1 cellular context compared by ENCODE assay signal in genomic region chr9:101165131-101165530, GRCh38.
TF ChIP-seq lines count a peak whose summit lies in the region.

No MANE protein-coding gene starts in this region.

TF ChIP-seq in HepG2, 621 proteins besides CTCF, POLR2A, EP300 and RAD21 (continued from another document):
- no peak for TF ChIP-seq BRF2 (CRISPR knock-in tag; IDR thresholded peaks at IDR 0.05)
- no peak for TF ChIP-seq MAFK (conservative IDR thresholded peaks at IDR 0.05 in 1 of 2, IDR thresholded peaks at IDR 0.05 in 1 of 2; ENCODE audit: low read length in 2 of 2)
- TF ChIP-seq HDAC6 (IDR thresholded peaks at IDR 0.05; ENCODE audit: low read depth, low read length), result no peak
- no peak for TF ChIP-seq ZNF772 (CRISPR knock-in tag; IDR thresholded peaks at IDR 0.05)
TF ChIP-seq in HepG2: peak in this region for 0.
